ENCODE assay signal across 8 cellular contexts in genomic region chr20:46324960-46325703, GRCh38. TPM values are rescaled to one million over a fixed set of nuclear protein-coding genes. Genes with fewer than 3 reads are reported as not detected.
DNase-seq lines count a peak whose midpoint lies in the region; ATAC-seq and TF ChIP-seq lines count a peak whose summit lies in the region.

No MANE protein-coding gene starts in this region.

- no peak overlapping the region for H3K9ac ChIP-seq in GM23248

- no peaks in the 10 kb centered on the region for H3F3A ChIP-seq in GM23248 (ENCODE audit: insufficient read depth)

- intact Hi-C loops in CD14-positive monocyte (cut with micrococcal nuclease): loop anchor here in 1 of 2 donors (5.0 kb wide), 1 partner anchor 193 kb away; no protein-coding TSS in a partner anchor
- intact Hi-C loops in tibial artery (cut with DNase I; ENCODE audit: low total_unique reads): no loop called here

- no peak overlapping the region for H3K4me3 Mint-ChIP-seq in CD14-positive monocyte
- H3K4me3 Mint-ChIP-seq in CD8-positive, alpha-beta memory T cell: no peak overlapping the region

- DNase-seq in CD14-positive monocyte (ENCODE audit: low spot score): no peak
- peak; percentile 52 for DNase-seq in GM23248
- DNase-seq in RPMI8226: peak; percentile 43
- DNase-seq in iPS-NIHi7 (ENCODE audit: extremely low spot score): peak; percentile 60
- DNase-seq in CD8-positive, alpha-beta memory T cell: no peak
- DNase-seq in tibial artery: no peak

- no peak overlapping the region for H2AFZ ChIP-seq in GM23248

- WGBS in GM23248 (ENCODE audit: low coverage in 1 of 2, low lambda C conversion rate in 2 of 2, missing lambda C conversion rate in 2 of 2), 2 experiments: 29 to 33% methylated on average over 6 of the region's 6 CpGs

- H3K36me3 ChIP-seq in GM23248 (ENCODE audit: low read depth): no peaks in the 10 kb centered on the region
- no peaks in the 10 kb centered on the region for H3K36me3 ChIP-seq in CD8-positive, alpha-beta memory T cell (ENCODE audit: insufficient read depth, low read length)
- no peaks in the 10 kb centered on the region for H3K36me3 ChIP-seq in tibial artery

- TF ChIP-seq CTCF in CD14-positive monocyte (IDR thresholded peaks at IDR 0.05): peak; percentile 41
- TF ChIP-seq CTCF in tibial artery (IDR thresholded peaks at IDR 0.05): no peak

- H3K36me3 Mint-ChIP-seq in CD14-positive monocyte: no peaks in the 10 kb centered on the region
- no peaks in the 10 kb centered on the region for H3K36me3 Mint-ChIP-seq in CD8-positive, alpha-beta memory T cell

- H3K79me2 ChIP-seq in GM23248 (ENCODE audit: insufficient read depth): no peaks in the 10 kb centered on the region

- POLR2A ChIA-PET in CD8-positive, alpha-beta memory T cell (lab: Charles Lee): interaction anchor here (0.6 kb wide), 1 partner anchor 14 kb away, joined by 3 read pairs; no protein-coding TSS in a partner anchor

- H3K9me2 ChIP-seq in GM23248 (ENCODE audit: insufficient read depth): no peaks in the 10 kb centered on the region

- no peaks in the 10 kb centered on the region for H3K4me1 ChIP-seq in GM23248 (ENCODE audit: insufficient read depth)
- H3K4me1 ChIP-seq in CD8-positive, alpha-beta memory T cell (ENCODE audit: insufficient read depth, low read length): no peaks in the 10 kb centered on the region
- peaks cover 0 to 5% (median 0%) of the 10 kb centered on the region in 4 donors for H3K4me1 ChIP-seq in tibial artery

- H3K27me3 Mint-ChIP-seq in CD14-positive monocyte (ENCODE audit: low read depth in 3 of 3): peaks cover 7 to 15% (median 10%) of the 10 kb centered on the region in 3 donors
- H3K27me3 Mint-ChIP-seq in CD8-positive, alpha-beta memory T cell: peaks cover 23 to 36% of the 10 kb centered on the region in 2 donors

- H3K27ac ChIP-seq in GM23248: no peak overlapping the region
- H3K27ac ChIP-seq in CD8-positive, alpha-beta memory T cell (ENCODE audit: low read depth, low read length): no peak overlapping the region
- no peak overlapping the region for H3K27ac ChIP-seq in tibial artery

- CTCF ChIA-PET in CD8-positive, alpha-beta memory T cell (lab: Charles Lee): interaction anchor here (1.4 kb wide), 1 partner anchor 40 kb away, joined by 3 read pairs; no protein-coding TSS in a partner anchor

- H3K4me3 ChIP-seq in GM23248 (no peak overlapping the region), tibial artery (no peak overlapping the region)
- H3K4me3 ChIP-seq in CD8-positive, alpha-beta memory T cell (ENCODE audit: low read length): no peak overlapping the region

- H3K27me3 ChIP-seq in GM23248 (replicated peaks; ENCODE audit: insufficient read depth) (peaks cover 17% of the 10 kb centered on the region), tibial artery (peaks cover 0 to 84% of the 10 kb centered on the region in 2 donors)
- no peaks in the 10 kb centered on the region for H3K27me3 ChIP-seq in CD8-positive, alpha-beta memory T cell (ENCODE audit: insufficient read depth, low read length, poor library complexity, severe bottlenecking)

- in situ Hi-C loops in GM23248 (cut with MboI): loop anchor here (25.0 kb wide), 1 partner anchor 313 kb away; the partner anchor contains the start of gene MMP9

- H3K4me2 ChIP-seq in GM23248 (ENCODE audit: unreplicated experiment): no peak overlapping the region

- H3K9me3 ChIP-seq in GM23248 (ENCODE audit: low read depth) (no peaks in the 10 kb centered on the region), tibial artery (no peaks in the 10 kb centered on the region)
- no peaks in the 10 kb centered on the region for H3K9me3 ChIP-seq in CD8-positive, alpha-beta memory T cell (ENCODE audit: low read length)

- ATAC-seq in HG03442 (IDR thresholded peaks at IDR 0.05; ENCODE audit: unreplicated experiment): no peak
- ATAC-seq in HG02840 (IDR thresholded peaks at IDR 0.05; ENCODE audit: low FRiP score, unreplicated experiment): no peak

- no peaks in the 10 kb centered on the region for H4K20me1 ChIP-seq in GM23248 (ENCODE audit: insufficient read depth)

- H3K9me3 Mint-ChIP-seq in CD14-positive monocyte: no peaks in the 10 kb centered on the region
- H3K9me3 Mint-ChIP-seq in CD8-positive, alpha-beta memory T cell: no peaks in the 10 kb centered on the region

- peak overlapping the region in 1 of 7 donors; percentile 58 for H3K27ac Mint-ChIP-seq in CD14-positive monocyte
- H3K27ac Mint-ChIP-seq in CD8-positive, alpha-beta memory T cell: no peak overlapping the region

- H3K4me1 Mint-ChIP-seq in CD14-positive monocyte: no peaks in the 10 kb centered on the region
- no peaks in the 10 kb centered on the region for H3K4me1 Mint-ChIP-seq in CD8-positive, alpha-beta memory T cell

RNA-seq across cellular contexts. Expression of gene CDH22, which starts 16.8 kb away (rescaled TPM):
- polyA plus RNA-seq in CD14-positive monocyte (not detected), GM23248 (2016; fragmentation: Nextera tagmentation; extraction: Ambion mirVana) (not detected in 2 replicates)
- total RNA-seq in GM23248 (2014; rRNA removed; shearing (Covaris generic)): not detected in 2 replicates
- not detected for total RNA-seq in CD8-positive, alpha-beta memory T cell
- polyA plus RNA-seq in CD8-positive, alpha-beta memory T cell: not detected

Comparison
In these comparisons a context has a peak if more than half of its experiments do, and no peak if none do; other contexts are left out.
1. DNase-seq: peak in GM23248 (single experiment), RPMI8226 (single experiment) and iPS-NIHi7 (single experiment); none in CD14-positive monocyte (single experiment), CD8-positive, alpha-beta memory T cell (0 of 5) and tibial artery (0 of 2).